Comparison of ENCODE assay signal across 8 cellular contexts in genomic region chr1:27633640-27634165, GRCh38. TPM values are rescaled to one million over a fixed set of nuclear protein-coding genes. Genes with fewer than 3 reads are reported as not detected.
DNase-seq lines count a peak whose midpoint lies in the region; ATAC-seq and TF ChIP-seq lines count a peak whose summit lies in the region.

No MANE protein-coding gene starts in this region.

- H3K9me3 ChIP-seq in hepatocyte (ENCODE audit: low read depth) (no peaks in the 10 kb centered on the region), skeletal muscle satellite cell (replicated peaks; ENCODE audit: low read length) (no peaks in the 10 kb centered on the region)

- H3K36me3 ChIP-seq in hepatocyte (replicated peaks; ENCODE audit: insufficient read depth, low read depth) (no peaks in the 10 kb centered on the region), skeletal muscle satellite cell (ENCODE audit: insufficient read depth, low read length) (no peaks in the 10 kb centered on the region)

- H3K79me2 ChIP-seq in hepatocyte: no peaks in the 10 kb centered on the region

- H3K4me2 ChIP-seq in hepatocyte: peak overlapping the region; percentile 91
- H3K4me2 ChIP-seq in skeletal muscle satellite cell (ENCODE audit: low read length): peak overlapping the region; percentile 84

- H3K4me1 ChIP-seq in hepatocyte (ENCODE audit: insufficient read depth): no peaks in the 10 kb centered on the region
- H3K4me1 ChIP-seq in skeletal muscle satellite cell (ENCODE audit: control insufficient read depth, insufficient read depth, low read length): peaks cover 16% of the 10 kb centered on the region

- ATAC-seq in activated B cell treated with CpG ODN at 0.5 μM for 24 hours (ENCODE audit: low read depth) (no peak), GM18873 (IDR thresholded peaks at IDR 0.05; ENCODE audit: low FRiP score, unreplicated experiment) (no peak), HG03521 (IDR thresholded peaks at IDR 0.05; ENCODE audit: unreplicated experiment) (no peak)

- H3K27me3 ChIP-seq in hepatocyte (peaks cover 23% of the 10 kb centered on the region), skeletal muscle satellite cell (ENCODE audit: control insufficient read depth, insufficient read depth, low read length) (peaks cover 27% of the 10 kb centered on the region)

- intact Hi-C loops in activated B cell treated with CpG ODN at 0.5 μM for 24 hours (cut with micrococcal nuclease): loop anchor here (1.0 kb wide), 3 partner anchors 8 to 24 kb away; no protein-coding TSS in a partner anchor

- WGBS in hepatocyte (ENCODE audit: low lambda C conversion rate, missing lambda C conversion rate): 41% methylated on average over 14 of the region's 14 CpGs

- CTCF ChIA-PET in activated B cell treated with CpG ODN at 0.5 μM for 24 hours (lab: Charles Lee): interaction anchor here (1.8 to 2.2 kb wide), 2 partner anchors 9 to 29 kb away, joined by 5 to 7 read pairs; no protein-coding TSS in a partner anchor

- peaks cover 91% of the 10 kb centered on the region for H3K4me1 Mint-ChIP-seq in activated B cell treated with CpG ODN at 0.5 μM for 24 hours

- H3K27ac Mint-ChIP-seq in activated B cell treated with CpG ODN at 0.5 μM for 24 hours: peak overlapping the region; percentile 83

- H3K36me3 Mint-ChIP-seq in activated B cell treated with CpG ODN at 0.5 μM for 24 hours (ENCODE audit: low read depth): no peaks in the 10 kb centered on the region

- no peak overlapping the region for H3K27ac ChIP-seq in hepatocyte

- no peaks in the 10 kb centered on the region for H3K9me3 Mint-ChIP-seq in activated B cell treated with CpG ODN at 0.5 μM for 24 hours

- no peaks in the 10 kb centered on the region for H4K20me1 ChIP-seq in hepatocyte (ENCODE audit: insufficient read depth, poor library complexity, severe bottlenecking)

- TF ChIP-seq CTCF in GM12875 (IDR thresholded peaks at IDR 0.05; ENCODE audit: borderline replicate concordance, insufficient read depth, low read depth, low read length): no peak
- no peak for TF ChIP-seq CTCF in activated B cell treated with CpG ODN at 0.5 μM for 24 hours (IDR thresholded peaks at IDR 0.05)
- no peak for TF ChIP-seq CTCF in hepatocyte (IDR thresholded peaks at IDR 0.05; ENCODE audit: poor library complexity)

- H3K9me2 ChIP-seq in hepatocyte (replicated peaks; ENCODE audit: insufficient read depth): no peaks in the 10 kb centered on the region

- H3K4me3 ChIP-seq in GM12875 (ENCODE audit: low read depth, low read length): peak overlapping the region; percentile 76
- H3K4me3 ChIP-seq in hepatocyte: peak overlapping the region; percentile 39
- H3K4me3 ChIP-seq in skeletal muscle satellite cell (ENCODE audit: low read length): peak overlapping the region; percentile 63

- peak overlapping the region; percentile 89 for H2AFZ ChIP-seq in hepatocyte

- peak overlapping the region; percentile 75 for H3K4me3 Mint-ChIP-seq in activated B cell treated with CpG ODN at 0.5 μM for 24 hours

- no peaks in the 10 kb centered on the region for H3K27me3 Mint-ChIP-seq in activated B cell treated with CpG ODN at 0.5 μM for 24 hours

- POLR2A ChIA-PET in activated B cell treated with CpG ODN at 0.5 μM for 24 hours (lab: Charles Lee): interaction anchor here (0.5 to 15.1 kb wide), 3 partner anchors 8 to 26 kb away, joined by 3 to 271 read pairs (median 22); no protein-coding TSS in a partner anchor

- peak overlapping the region; percentile 63 for H3K9ac ChIP-seq in skeletal muscle satellite cell (ENCODE audit: low read depth, low read length)

- DNase-seq in activated B cell treated with CpG ODN at 0.5 μM for 24 hours (no peak), hepatocyte (ENCODE audit: low spot score) (no peak), NCI-H2107 treated with DMSO at 0.1 percent for 48 hours (lab: John Stamatoyannopoulos, UW; ENCODE audit: unreplicated experiment) (no peak)
- DNase-seq in central memory CD4-positive, alpha-beta T cell: no peak

RNA-seq across cellular contexts. Expression of gene FGR, which starts 1.3 kb away (rescaled TPM):
- total RNA-seq in activated B cell treated with CpG ODN at 0.5 μM for 24 hours (28.6 and 28.8 TPM in 2 replicates), hepatocyte (0.28 and 0.73 TPM in 2 replicates)
- 0.28 TPM in 1 of 2 replicates, not detected in the other for polyA plus RNA-seq in hepatocyte
- total RNA-seq in skeletal muscle satellite cell (2012; rRNA removed): not detected in 2 replicates

RNA-seq across cellular contexts. Expression of gene AHDC1, which starts 29.8 kb away (rescaled TPM):
- 22.4 and 23.3 TPM in 2 replicates for total RNA-seq in activated B cell treated with CpG ODN at 0.5 μM for 24 hours
- 6.7 and 13.3 TPM in 2 replicates for total RNA-seq in hepatocyte
- 12.2 and 14.4 TPM in 2 replicates for polyA plus RNA-seq in hepatocyte
- total RNA-seq in skeletal muscle satellite cell (2012; rRNA removed): 11.6 and 11.9 TPM in 2 replicates

RNA-seq across cellular contexts. Expression of gene IFI6, which starts 38.3 kb away (rescaled TPM):
- 10.9 and 11.4 TPM in 2 replicates for total RNA-seq in activated B cell treated with CpG ODN at 0.5 μM for 24 hours
- 94.3 and 114 TPM in 2 replicates for total RNA-seq in hepatocyte
- 194 and 230 TPM in 2 replicates for polyA plus RNA-seq in hepatocyte
- total RNA-seq in skeletal muscle satellite cell (2012; rRNA removed): 12.4 and 62.0 TPM in 2 replicates

Comparison
In these comparisons a context has a peak if more than half of its experiments do, and no peak if none do; other contexts are left out.
1. RNA of gene FGR, which starts 1.3 kb away (total RNA-seq): 28.6 to 28.8 TPM in activated B cell treated with CpG ODN at 0.5 μM for 24 hours; 0.28 to 0.73 TPM in hepatocyte; every median in the first group is over 10 times any median in the second.
2. Peak in every context shown above with its lines, with median percentiles within 50 percentile points of each other: H3K4me3 ChIP-seq.